In the genomic region with DNA sequence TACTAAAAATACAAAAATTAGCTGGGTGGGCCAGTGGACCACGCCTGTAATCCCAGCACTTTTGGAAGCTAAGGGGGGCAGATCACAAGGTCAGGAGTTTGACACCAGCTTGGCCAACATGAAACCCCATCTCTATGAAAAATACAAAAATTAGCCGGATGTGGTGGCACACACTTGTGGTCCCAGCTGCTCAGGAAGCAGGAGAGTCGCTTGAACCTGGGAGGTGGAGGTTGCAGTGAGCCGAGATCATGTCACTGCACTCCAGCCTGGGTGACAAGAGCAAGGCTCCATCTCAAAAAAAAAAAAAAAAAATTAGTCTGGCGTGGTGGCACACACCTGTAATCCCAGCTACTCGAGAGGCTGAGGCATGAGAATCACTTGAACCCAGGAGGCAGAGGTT, we compare ENCODE assay signal across 14 cellular contexts. TPM values are rescaled to one million over a fixed set of nuclear protein-coding genes. Genes with fewer than 3 reads are reported as not detected.
"Had no signal": no experiment of that assay in that cellular context is flagged by ENCODE, and none has a peak within 500 bp of the region (broad histone marks: within the 10 kb centered on the region; RNA-seq: fewer than 3 reads in every experiment).

No MANE protein-coding gene starts in this region.

RNA-seq across cellular contexts. Expression of a gene that starts 44.6 kb away (rescaled TPM):
- total RNA-seq: activated B cell treated with CpG ODN at 0.5 μM for 24 hours; activated CD4-positive, alpha-beta memory T cell treated with anti-CD3 and anti-CD28 coated beads for 36 hours; activated CD4-positive, alpha-beta memory T cell treated with anti-CD3 and anti-CD28 coated beads, Interleukin-2, amount 10 ng/mL, durations not matched to agents 7 days and 5 days; activated CD4-positive, alpha-beta T cell treated with anti-CD3 and anti-CD28 coated beads for 36 hours; activated CD4-positive, alpha-beta T cell treated with anti-CD3 and anti-CD28 coated beads, Interleukin-2, amount 10 ng/mL, durations not matched to agents 24 days and 14 days; activated CD4-positive, alpha-beta T cell treated with anti-CD3 and anti-CD28 coated beads, Interleukin-2, amount 10 ng/mL, durations not matched to agents 7 days and 5 days; activated CD8-positive, alpha-beta memory T cell treated with anti-CD3 and anti-CD28 coated beads for 36 hours; activated CD8-positive, alpha-beta memory T cell treated with anti-CD3 and anti-CD28 coated beads, Interleukin-2, amount 10 ng/mL, durations not matched to agents 7 days and 5 days; activated CD8-positive, alpha-beta T cell treated with anti-CD3 and anti-CD28 coated beads for 36 hours; activated CD8-positive, alpha-beta T cell treated with anti-CD3 and anti-CD28 coated beads, Interleukin-2, amount 10 ng/mL, durations not matched to agents 7 days and 5 days; T-helper 1 cell treated with Interleukin-12 subunit alpha and Interleukin-12 subunit beta and Interleukin-4 antibody, amounts not matched to agents 30 ng/mL and 1 ng/mL, for 36 hours; T-helper 17 cell; T-helper 2 cell treated with Interferon-gamma antibody and Interleukin-4, amounts not matched to agents 100 ng/mL and 5 ng/mL, for 36 hours; WTC11 had no signal
